ENCODE assay signal across 19 cellular contexts in genomic region chr22:24566899-24567511, GRCh38. TPM values are rescaled to one million over a fixed set of nuclear protein-coding genes. Genes with fewer than 3 reads are reported as not detected.
DNase-seq lines count a peak whose midpoint lies in the region; ATAC-seq and TF ChIP-seq lines count a peak whose summit lies in the region.
"Had no signal": no experiment of that assay in that cellular context is flagged by ENCODE, and none has a peak within 500 bp of the region (broad histone marks: within the 10 kb centered on the region; RNA-seq: fewer than 3 reads in every experiment).

No MANE protein-coding gene starts in this region.

- H3K27me3 ChIP-seq in endodermal cell (ENCODE audit: control insufficient read depth, insufficient read depth, low read length, poor library complexity, severe bottlenecking), result no peaks in the 10 kb centered on the region

- peaks cover 84% of the 10 kb centered on the region for H3K36me3 ChIP-seq in endodermal cell (ENCODE audit: control insufficient read depth, insufficient read depth, low read length)

- peaks cover 24% of the 10 kb centered on the region for H3K4me1 Mint-ChIP-seq in activated CD4-positive, alpha-beta T cell treated with anti-CD3 and anti-CD28 coated beads, Interleukin-2, amount 10 ng/mL, durations not matched to agents 7 days and 5 days
- H3K4me1 Mint-ChIP-seq in endodermal cell (no peaks in the 10 kb centered on the region), progenitor cell of endocrine pancreas (ENCODE audit: low read depth) (peaks cover 6% of the 10 kb centered on the region)

- H3K27me3 Mint-ChIP-seq in activated CD4-positive, alpha-beta T cell treated with anti-CD3 and anti-CD28 coated beads, Interleukin-2, amount 10 ng/mL, durations not matched to agents 7 days and 5 days, result no peaks in the 10 kb centered on the region
- H3K27me3 Mint-ChIP-seq in endodermal cell (ENCODE audit: insufficient read depth) (no peaks in the 10 kb centered on the region), progenitor cell of endocrine pancreas (no peaks in the 10 kb centered on the region)
- H3K27me3 Mint-ChIP-seq: activated CD8-positive, alpha-beta memory T cell treated with anti-CD3 and anti-CD28 coated beads, Interleukin-2, amount 10 ng/mL, durations not matched to agents 7 days and 5 days; stimulated activated naive B cell treated with anti-CD40 and anti-IgM and Interleukin-4, amounts not matched to agents 10 μg/mL and 1 μg/mL and 100 μg/mL, for 72 hours had no signal

- no peaks in the 10 kb centered on the region for H3K9me3 Mint-ChIP-seq in activated CD4-positive, alpha-beta T cell treated with anti-CD3 and anti-CD28 coated beads, Interleukin-2, amount 10 ng/mL, durations not matched to agents 7 days and 5 days
- H3K9me3 Mint-ChIP-seq in endodermal cell, result no peaks in the 10 kb centered on the region
- H3K9me3 Mint-ChIP-seq in progenitor cell of endocrine pancreas (ENCODE audit: low read depth), result no peaks in the 10 kb centered on the region
- H3K9me3 Mint-ChIP-seq: stimulated activated naive B cell treated with anti-CD40 and anti-IgM and Interleukin-4, amounts not matched to agents 10 μg/mL and 1 μg/mL and 100 μg/mL, for 72 hours had no signal

- CTCF ChIA-PET in activated CD4-positive, alpha-beta T cell treated with anti-CD3 and anti-CD28 coated beads, Interleukin-2, amount 10 ng/mL, durations not matched to agents 7 days and 5 days (lab: Charles Lee), result interaction anchor here (1.2 to 1.4 kb wide), 2 partner anchors 10 to 29 kb away, joined by 3 to 4 read pairs; no protein-coding TSS in a partner anchor

- no peaks in the 10 kb centered on the region for H3K9me3 ChIP-seq in endodermal cell (ENCODE audit: control insufficient read depth, low read length)
- H3K9me3 ChIP-seq: A549, prostate gland had no signal

- ATAC-seq in GM21576 (IDR thresholded peaks at IDR 0.05; ENCODE audit: unreplicated experiment) (no peak), HG02642 (IDR thresholded peaks at IDR 0.05; ENCODE audit: poor library complexity, unreplicated experiment) (no peak)
- ATAC-seq: A549; activated CD8-positive, alpha-beta memory T cell treated with anti-CD3 and anti-CD28 coated beads, Interleukin-2, amount 10 ng/mL, durations not matched to agents 7 days and 5 days had no signal

- H3K36me3 Mint-ChIP-seq in activated CD4-positive, alpha-beta T cell treated with anti-CD3 and anti-CD28 coated beads, Interleukin-2, amount 10 ng/mL, durations not matched to agents 7 days and 5 days (ENCODE audit: low read depth), result peaks cover 41% of the 10 kb centered on the region
- H3K36me3 Mint-ChIP-seq in endodermal cell (ENCODE audit: low read depth), result peaks cover 55% of the 10 kb centered on the region
- peaks cover 8% of the 10 kb centered on the region for H3K36me3 Mint-ChIP-seq in progenitor cell of endocrine pancreas (ENCODE audit: insufficient read depth)

- H3K27ac ChIP-seq in endodermal cell (ENCODE audit: low read depth, low read length), result no peak overlapping the region
- H3K27ac ChIP-seq: A549, C4-2B, coronary artery, prostate gland had no signal

- H3K4me1 ChIP-seq in endodermal cell (ENCODE audit: control insufficient read depth, insufficient read depth, low read length), result no peaks in the 10 kb centered on the region
- H3K4me1 ChIP-seq: A549, prostate gland had no signal

- DNase-seq in activated CD4-positive, alpha-beta T cell treated with anti-CD3 and anti-CD28 coated beads, Interleukin-2, amount 10 ng/mL, durations not matched to agents 7 days and 5 days, result no peak
- no peak for DNase-seq in activated CD4-positive, alpha-beta T cell treated with anti-CD3 and anti-CD28 coated beads for 4 hours
- DNase-seq in DMS79 (lab: John Stamatoyannopoulos, UW) (peak; percentile 80), endodermal cell (no peak), progenitor cell of endocrine pancreas (ENCODE audit: low spot score, unreplicated experiment) (no peak), cortex of kidney (lab: John Stamatoyannopoulos, UW) (no peak)
- DNase-seq: activated CD8-positive, alpha-beta memory T cell treated with anti-CD3 and anti-CD28 coated beads, Interleukin-2, amount 10 ng/mL, durations not matched to agents 7 days and 5 days; activated effector memory CD4-positive, alpha-beta T cell treated with anti-CD3 and anti-CD28 coated beads, Interleukin-2, amount 50 U/mL, for 16 hours; NCI-H1417 treated with DMSO at 0.1 percent for 48 hours; NCI-H345; SHP77; stimulated activated naive B cell treated with anti-CD40 and anti-IgM and Interleukin-4, amounts not matched to agents 10 μg/mL and 1 μg/mL and 100 μg/mL, for 72 hours; trophoblast cell had no signal

- POLR2A ChIA-PET in activated CD4-positive, alpha-beta T cell treated with anti-CD3 and anti-CD28 coated beads, Interleukin-2, amount 10 ng/mL, durations not matched to agents 7 days and 5 days (lab: Charles Lee), result no interaction called here

- peak overlapping the region; percentile 22 for H3K27ac Mint-ChIP-seq in activated CD4-positive, alpha-beta T cell treated with anti-CD3 and anti-CD28 coated beads, Interleukin-2, amount 10 ng/mL, durations not matched to agents 7 days and 5 days
- H3K27ac Mint-ChIP-seq in endodermal cell (peak overlapping the region; percentile 12), progenitor cell of endocrine pancreas (peak overlapping the region; percentile 57)
- H3K27ac Mint-ChIP-seq: activated CD8-positive, alpha-beta memory T cell treated with anti-CD3 and anti-CD28 coated beads, Interleukin-2, amount 10 ng/mL, durations not matched to agents 7 days and 5 days; stimulated activated naive B cell treated with anti-CD40 and anti-IgM and Interleukin-4, amounts not matched to agents 10 μg/mL and 1 μg/mL and 100 μg/mL, for 72 hours had no signal

- 93 to 94% methylated on average over 8 of the region's 8 CpGs for WGBS in endodermal cell (ENCODE audit: insufficient coverage in 1 of 2, insufficient read length in 1 of 2), 2 experiments

- H3K4me3 Mint-ChIP-seq in activated CD4-positive, alpha-beta T cell treated with anti-CD3 and anti-CD28 coated beads, Interleukin-2, amount 10 ng/mL, durations not matched to agents 7 days and 5 days, result no peak overlapping the region
- no peak overlapping the region for H3K4me3 Mint-ChIP-seq in endodermal cell
- H3K4me3 Mint-ChIP-seq in progenitor cell of endocrine pancreas (ENCODE audit: low read depth), result no peak overlapping the region
- H3K4me3 Mint-ChIP-seq: activated CD8-positive, alpha-beta memory T cell treated with anti-CD3 and anti-CD28 coated beads, Interleukin-2, amount 10 ng/mL, durations not matched to agents 7 days and 5 days; stimulated activated naive B cell treated with anti-CD40 and anti-IgM and Interleukin-4, amounts not matched to agents 10 μg/mL and 1 μg/mL and 100 μg/mL, for 72 hours had no signal

- no peak overlapping the region for H3K4me3 ChIP-seq in endodermal cell (ENCODE audit: low read length)
- H3K4me3 ChIP-seq: A549, coronary artery, prostate gland had no signal

- TF ChIP-seq CTCF in endodermal cell (conservative IDR thresholded peaks at IDR 0.05) (no peak), progenitor cell of endocrine pancreas (IDR thresholded peaks at IDR 0.05; ENCODE audit: unreplicated experiment) (no peak)

- H3K9ac ChIP-seq in endodermal cell (ENCODE audit: extremely low read depth, low read length, poor library complexity, severe bottlenecking), result no peak overlapping the region

RNA-seq across cellular contexts. Expression of gene SNRPD3, which starts 11.2 kb away (rescaled TPM):
- 100 to 1,000 TPM; 120 to 139 TPM for total RNA-seq in activated CD4-positive, alpha-beta T cell treated with anti-CD3 and anti-CD28 coated beads, Interleukin-2, amount 10 ng/mL, durations not matched to agents 7 days and 5 days
- total RNA-seq in endodermal cell, result 100 to 1,000 TPM; 158 to 180 TPM
- 174 TPM for polyA plus RNA-seq in endodermal cell (2013, experiment 1 of 2)
- polyA plus RNA-seq in endodermal cell (2013, experiment 2 of 2), result 166 TPM
- total RNA-seq in progenitor cell of endocrine pancreas, result 124 and 125 TPM in 2 replicates

RNA-seq across cellular contexts. Expression of gene GUCD1, which starts 12.1 kb away (rescaled TPM):
- total RNA-seq in activated CD4-positive, alpha-beta T cell treated with anti-CD3 and anti-CD28 coated beads, Interleukin-2, amount 10 ng/mL, durations not matched to agents 7 days and 5 days, result 100 to 1,000 TPM; 123 to 137 TPM
- total RNA-seq in endodermal cell (10 to 100 TPM; 64.7 to 73.6 TPM), progenitor cell of endocrine pancreas (62.0 and 67.5 TPM in 2 replicates)
- 38.1 TPM for polyA plus RNA-seq in endodermal cell (2013, experiment 1 of 2)
- polyA plus RNA-seq in endodermal cell (2013, experiment 2 of 2), result 44.2 TPM

RNA-seq across cellular contexts. Expression of gene LRRC75B, which starts 25.9 kb away (rescaled TPM):
- total RNA-seq in activated CD4-positive, alpha-beta T cell treated with anti-CD3 and anti-CD28 coated beads, Interleukin-2, amount 10 ng/mL, durations not matched to agents 7 days and 5 days, result 1 to 10 TPM in 1 of 2 experiments, under 1 TPM in 1; 0.64 to 1.0 TPM
- 10 to 100 TPM; 27.4 to 31.2 TPM for total RNA-seq in endodermal cell
- 30.7 TPM for polyA plus RNA-seq in endodermal cell (2013, experiment 1 of 2)
- 24.6 TPM for polyA plus RNA-seq in endodermal cell (2013, experiment 2 of 2)
- total RNA-seq in progenitor cell of endocrine pancreas, result 23.6 and 24.6 TPM in 2 replicates

RNA-seq across cellular contexts. Expression of gene GGT1, which starts 36.0 kb away (rescaled TPM):
- total RNA-seq in activated CD4-positive, alpha-beta T cell treated with anti-CD3 and anti-CD28 coated beads, Interleukin-2, amount 10 ng/mL, durations not matched to agents 7 days and 5 days, result 10 to 100 TPM; 44.6 to 48.1 TPM
- total RNA-seq in endodermal cell (10 to 100 TPM; 22.4 to 52.8 TPM), progenitor cell of endocrine pancreas (16.9 and 17.1 TPM in 2 replicates)
- polyA plus RNA-seq in endodermal cell (2013, experiment 1 of 2), result 6.2 TPM
- polyA plus RNA-seq in endodermal cell (2013, experiment 2 of 2), result 6.4 TPM

Comparison
In these comparisons a context has a peak if more than half of its experiments do, and no peak if none do; other contexts are left out.
1. RNA of gene LRRC75B, which starts 25.9 kb away (total RNA-seq): 27.4 to 31.2 TPM in endodermal cell and 23.6 to 24.6 TPM in progenitor cell of endocrine pancreas; 0.64 to 1.0 TPM in activated CD4-positive, alpha-beta T cell treated with anti-CD3 and anti-CD28 coated beads, Interleukin-2, amount 10 ng/mL, durations not matched to agents 7 days and 5 days; every median in the first group is over 10 times any median in the second.
2. Peak in every context shown above with its lines, with median percentiles within 50 percentile points of each other: H3K27ac Mint-ChIP-seq.